9 cellular contexts compared by ENCODE assay signal in genomic region chr1:8660455-8660854, GRCh38.
DNase-seq lines count a peak whose midpoint lies in the region; ATAC-seq and TF ChIP-seq lines count a peak whose summit lies in the region.
"Had no signal": no experiment of that assay in that cellular context is flagged by ENCODE, and none has a peak within 500 bp of the region (broad histone marks: within the 10 kb centered on the region; RNA-seq: fewer than 3 reads in every experiment).

No MANE protein-coding gene starts in this region.

- H3K18ac ChIP-seq in mesenchymal stem cell (ENCODE audit: low read depth in 1 of 2, low read length in 2 of 2), result peak overlapping the region in 1 of 2 experiments; percentile 19

- H3K9ac ChIP-seq in colonic mucosa (ENCODE audit: low read depth in 2 of 2, low read length in 2 of 2) (no peak overlapping the region), mesenchymal stem cell (ENCODE audit: low read length) (peak overlapping the region; percentile 90)

- H2AK5ac ChIP-seq in mesenchymal stem cell (ENCODE audit: low read length, severe bottlenecking), result no peak overlapping the region

- H3K4me1 ChIP-seq in colonic mucosa, result peaks cover 15% of the 10 kb centered on the region
- peaks cover 23% of the 10 kb centered on the region for H3K4me1 ChIP-seq in mesenchymal stem cell (ENCODE audit: control insufficient read depth, insufficient read depth, low read depth, low read length)

- no peaks in the 10 kb centered on the region for H3K9me3 Mint-ChIP-seq in stimulated activated naive CD8-positive, alpha-beta T cell treated with anti-CD3 and anti-CD28 coated beads, Interleukin-15, amount 100 ng/mL, for 72 hours
- H3K9me3 Mint-ChIP-seq: CD4-positive, CD25-positive, alpha-beta regulatory T cell had no signal

- no peak overlapping the region for H4K91ac ChIP-seq in mesenchymal stem cell (ENCODE audit: low read length)

- no peak overlapping the region for H2AFZ ChIP-seq in mesenchymal stem cell (ENCODE audit: low read depth, low read length)

- H3K4me3 Mint-ChIP-seq in stimulated activated naive CD8-positive, alpha-beta T cell treated with anti-CD3 and anti-CD28 coated beads, Interleukin-15, amount 100 ng/mL, for 72 hours, result no peak overlapping the region
- H3K4me3 Mint-ChIP-seq: CD4-positive, CD25-positive, alpha-beta regulatory T cell had no signal

- no peak overlapping the region for H4K8ac ChIP-seq in mesenchymal stem cell (ENCODE audit: low read length)

- ATAC-seq in stimulated activated naive CD8-positive, alpha-beta T cell treated with anti-CD3 and anti-CD28 coated beads, Interleukin-15, amount 100 ng/mL, for 72 hours, result no peak
- ATAC-seq in GM19463 (IDR thresholded peaks at IDR 0.05; ENCODE audit: unreplicated experiment), result no peak

- H3K23ac ChIP-seq in mesenchymal stem cell (ENCODE audit: low read length in 2 of 2), result no peak overlapping the region

- H3K4me3 ChIP-seq in colonic mucosa, result no peak overlapping the region
- H3K4me3 ChIP-seq in mesenchymal stem cell (ENCODE audit: insufficient read depth in 1 of 2, low read depth in 1 of 2, low read length in 2 of 2), result peak overlapping the region in 1 of 2 experiments; percentile 59
- no peak overlapping the region for H3K4me3 ChIP-seq in WERI-Rb-1 (ENCODE audit: low read depth, low read length)

- H3K27ac ChIP-seq in colonic mucosa (peak overlapping the region; percentile 6), mesenchymal stem cell (ENCODE audit: low read length, poor library complexity, severe bottlenecking) (peak overlapping the region; percentile 89), WERI-Rb-1 (no peak overlapping the region)

- H3K36me3 ChIP-seq in colonic mucosa, result no peaks in the 10 kb centered on the region
- no peaks in the 10 kb centered on the region for H3K36me3 ChIP-seq in mesenchymal stem cell (ENCODE audit: control insufficient read depth in 1 of 2, insufficient read depth in 2 of 2, low read depth in 1 of 2, low read length in 2 of 2)
- peaks cover 7% of the 10 kb centered on the region; the same call in 1 of the 2 replicates for H3K36me3 ChIP-seq in WERI-Rb-1

- H3K79me1 ChIP-seq in mesenchymal stem cell (replicated peaks; ENCODE audit: low read length, poor library complexity, severe bottlenecking), result peaks cover 17% of the 10 kb centered on the region

- H3K4me2 ChIP-seq in mesenchymal stem cell (ENCODE audit: low read length, poor library complexity, severe bottlenecking), result peak overlapping the region; percentile 18

- no peaks in the 10 kb centered on the region for H3K27me3 Mint-ChIP-seq in stimulated activated naive CD8-positive, alpha-beta T cell treated with anti-CD3 and anti-CD28 coated beads, Interleukin-15, amount 100 ng/mL, for 72 hours
- H3K27me3 Mint-ChIP-seq: CD4-positive, CD25-positive, alpha-beta regulatory T cell had no signal

- no peak for TF ChIP-seq CTCF in colonic mucosa (IDR thresholded peaks at IDR 0.05)
- no peak for TF ChIP-seq CTCF in WERI-Rb-1 (IDR thresholded peaks at IDR 0.05; ENCODE audit: low read depth, low read length)

- no peak overlapping the region for H2BK15ac ChIP-seq in mesenchymal stem cell (ENCODE audit: low read depth, poor library complexity, severe bottlenecking)

- H3K27ac Mint-ChIP-seq in stimulated activated naive CD8-positive, alpha-beta T cell treated with anti-CD3 and anti-CD28 coated beads, Interleukin-15, amount 100 ng/mL, for 72 hours, result no peak overlapping the region
- H3K27ac Mint-ChIP-seq: CD4-positive, CD25-positive, alpha-beta regulatory T cell had no signal

- DNase-seq in SHP77 (lab: John Stamatoyannopoulos, UW) (peak; percentile 10 to 15), SHP77 treated with DMSO at 0.1 percent for 48 hours (lab: John Stamatoyannopoulos, UW) (no peak), colonic mucosa (no peak), mesenchymal stem cell (peak; percentile 90), WERI-Rb-1 (no peak), DMS114 treated with DMSO at 0.1 percent for 48 hours (lab: John Stamatoyannopoulos, UW; ENCODE audit: unreplicated experiment) (no peak)
- no peak for DNase-seq in stimulated activated naive CD8-positive, alpha-beta T cell treated with anti-CD3 and anti-CD28 coated beads, Interleukin-15, amount 100 ng/mL, for 72 hours
- DNase-seq: CD4-positive, CD25-positive, alpha-beta regulatory T cell had no signal

- no peak overlapping the region for H2BK5ac ChIP-seq in mesenchymal stem cell (ENCODE audit: low read depth, low read length, poor library complexity, severe bottlenecking)

- no peaks in the 10 kb centered on the region for H3K9me3 ChIP-seq in colonic mucosa
- no peaks in the 10 kb centered on the region for H3K9me3 ChIP-seq in mesenchymal stem cell (ENCODE audit: control insufficient read depth, low read length)
- H3K9me3 ChIP-seq in WERI-Rb-1 (ENCODE audit: severe bottlenecking), result no peaks in the 10 kb centered on the region

- H3K14ac ChIP-seq in mesenchymal stem cell (ENCODE audit: low read length in 2 of 2), result no peak overlapping the region

- no peak overlapping the region for H2BK120ac ChIP-seq in mesenchymal stem cell (ENCODE audit: low read depth, low read length)

- 10% methylated on average over 4 of the region's 5 CpGs for WGBS in mesenchymal stem cell

- intact Hi-C loops in colonic mucosa (cut with DNase I), result no loop called here

- no peaks in the 10 kb centered on the region for H3K27me3 ChIP-seq in colonic mucosa
- H3K27me3 ChIP-seq in mesenchymal stem cell (ENCODE audit: control insufficient read depth in 1 of 2, insufficient read depth in 1 of 2, low read length in 2 of 2), result no peaks in the 10 kb centered on the region
- no peaks in the 10 kb centered on the region for H3K27me3 ChIP-seq in WERI-Rb-1 (ENCODE audit: insufficient read depth, low read depth, severe bottlenecking)

- H3K4ac ChIP-seq in mesenchymal stem cell (ENCODE audit: low read depth in 1 of 2, low read length in 2 of 2), result no peak overlapping the region

- no peak overlapping the region for H2BK12ac ChIP-seq in mesenchymal stem cell (ENCODE audit: low read length in 2 of 2)

- H3K4me1 Mint-ChIP-seq in stimulated activated naive CD8-positive, alpha-beta T cell treated with anti-CD3 and anti-CD28 coated beads, Interleukin-15, amount 100 ng/mL, for 72 hours, result no peaks in the 10 kb centered on the region

Comparison
In these comparisons a context has a peak if more than half of its experiments do, and no peak if none do; other contexts are left out.
1. DNase-seq: peak in SHP77 (2 of 2) and mesenchymal stem cell (single experiment); none in SHP77 treated with DMSO at 0.1 percent for 48 hours (single experiment), colonic mucosa (single experiment), WERI-Rb-1 (single experiment), stimulated activated naive CD8-positive, alpha-beta T cell treated with anti-CD3 and anti-CD28 coated beads, Interleukin-15, amount 100 ng/mL, for 72 hours (0 of 2) and DMS114 treated with DMSO at 0.1 percent for 48 hours (single experiment).